14 cellular contexts compared by ENCODE assay signal in genomic region chr5:60929024-60929423, GRCh38. TPM values are rescaled to one million over a fixed set of nuclear protein-coding genes. Genes with fewer than 3 reads are reported as not detected.
DNase-seq lines count a peak whose midpoint lies in the region; ATAC-seq, FAIRE-seq and TF ChIP-seq lines count a peak whose summit lies in the region.
"Had no signal": no experiment of that assay in that cellular context is flagged by ENCODE, and none has a peak within 500 bp of the region (broad histone marks: within the 10 kb centered on the region; RNA-seq: fewer than 3 reads in every experiment).

No MANE protein-coding gene starts in this region.

- no peaks in the 10 kb centered on the region for H3K79me2 ChIP-seq in HCT116 (ENCODE audit: insufficient read depth, low read length)

- H3K36me3 ChIP-seq in HCT116 (ENCODE audit: control insufficient read depth in 1 of 2, insufficient read depth in 2 of 2, low read length in 2 of 2): peaks cover 0 to 5% of the 10 kb centered on the region in 2 experiments; a peak in 3 of 4 replicates

- H3K4me2 ChIP-seq in HCT116 (ENCODE audit: low read length): no peak overlapping the region

- RAD21 ChIA-PET in HCT116 (lab: Charles Lee; ENCODE audit: low non-redundant PET in 1 of 2, low total read pairs in 2 of 2, uncharacterized antibody in 2 of 2, unreplicated experiment in 2 of 2): interaction anchor here in 1 of 2 experiments (0.5 kb wide), 1 partner anchor 253 kb away, joined by 4 read pairs; no protein-coding TSS in a partner anchor

- peak; percentile 31 for TF ChIP-seq CTCF in AG04450 (IDR thresholded peaks at IDR 0.05; ENCODE audit: low read depth, low read length)
- peak in 2 of 3 experiments; percentile 28 to 49; a peak in 3 of 6 replicates for TF ChIP-seq CTCF in HCT116 (IDR thresholded peaks at IDR 0.05 in 2 of 3, conservative IDR thresholded peaks at IDR 0.05 in 1 of 3; ENCODE audit: borderline replicate concordance in 1 of 3, insufficient read depth in 1 of 3, low read depth in 2 of 3, low read length in 2 of 3)

- CTCF ChIA-PET in AG04450 (lab: Charles Lee): interaction anchor here (0.6 to 1.4 kb wide), 7 partner anchors 9 to 730 kb away, joined by 3 to 5 read pairs (median 3); partner anchors contain the start of gene DEPDC1B
- CTCF ChIA-PET in HCT116 (lab: Charles Lee): interaction anchor here (0.6 to 1.5 kb wide), 2 partner anchors 16 to 30 kb away, joined by 3 to 4 read pairs; partner anchors contain the start of genes ERCC8 and NDUFAF2

- DNase-seq in AG04450 (ENCODE audit: low read depth, low spot score): no peak
- no peak for DNase-seq in HCT116 (ENCODE audit: low read depth, low spot score)
- DNase-seq in frontal cortex (ENCODE audit: low spot score in 2 of 2): no peak
- no peak for DNase-seq in activated CD4-positive, alpha-beta T cell treated with anti-CD3 and anti-CD28 coated beads for 1 hour
- DNase-seq: activated CD4-positive, alpha-beta memory T cell treated with anti-CD3 and anti-CD28 coated beads, Interleukin-2, amount 10 ng/mL, durations not matched to agents 7 days and 5 days; activated naive CD8-positive, alpha-beta T cell treated with anti-CD3 and anti-CD28 coated beads, Interleukin-2, amount 50 U/mL, for 24 hours; CD4-positive, alpha-beta T cell; immature natural killer cell; natural killer cell; stimulated activated naive CD8-positive, alpha-beta T cell treated with anti-CD3 and anti-CD28 coated beads, Interleukin-15, amount 100 ng/mL, for 72 hours had no signal

- H3K4me3 ChIP-seq in AG04450 (ENCODE audit: low read depth, low read length) (no peak overlapping the region), HCT116 (replicated peaks in 1 of 2; ENCODE audit: low read depth in 1 of 2, low read length in 2 of 2) (no peak overlapping the region)

- ATAC-seq in HCT116: no peak
- no peak for ATAC-seq in GM18909 (IDR thresholded peaks at IDR 0.05; ENCODE audit: poor library complexity, unreplicated experiment)
- ATAC-seq in GM18861 (IDR thresholded peaks at IDR 0.05; ENCODE audit: unreplicated experiment): no peak
- no peak for ATAC-seq in GM19467 (IDR thresholded peaks at IDR 0.05; ENCODE audit: unreplicated experiment)
- ATAC-seq: activated naive CD8-positive, alpha-beta T cell treated with anti-CD3 and anti-CD28 coated beads, Interleukin-2, amount 50 U/mL, for 24 hours; natural killer cell; stimulated activated naive CD8-positive, alpha-beta T cell treated with anti-CD3 and anti-CD28 coated beads, Interleukin-15, amount 100 ng/mL, for 72 hours had no signal

- H3K4me1 ChIP-seq in HCT116 (ENCODE audit: control insufficient read depth in 1 of 2, insufficient read depth in 2 of 2, low read length in 2 of 2): no peaks in the 10 kb centered on the region

- no peaks in the 10 kb centered on the region for H4K20me1 ChIP-seq in HCT116 (ENCODE audit: insufficient read depth)

- BruUV-seq in HCT116 (replicated peaks; lab: Mats Ljungman, UMichigan): no TSS peak

- TF ChIP-seq RAD21 in HCT116 (IDR thresholded peaks at IDR 0.05; ENCODE audit: low read depth): peak; percentile 52

- H3K27me3 ChIP-seq in AG04450 (ENCODE audit: control insufficient read depth, insufficient read depth, low read length): no peaks in the 10 kb centered on the region
- no peaks in the 10 kb centered on the region for H3K27me3 ChIP-seq in HCT116 (ENCODE audit: insufficient read depth, low read length)

- no peak for TF ChIP-seq POLR2A in HCT116 (IDR thresholded peaks at IDR 0.05; ENCODE audit: borderline replicate concordance, extremely low read depth, insufficient read depth, insufficient read length)

- H3K9me3 ChIP-seq in AG04450 (ENCODE audit: control insufficient read depth, insufficient read depth, low read length) (no peaks in the 10 kb centered on the region), HCT116 (ENCODE audit: control insufficient read depth in 1 of 2, insufficient read depth in 1 of 2, low read depth in 1 of 2, low read length in 2 of 2) (no peaks in the 10 kb centered on the region)

- no peak overlapping the region for H2AFZ ChIP-seq in HCT116 (ENCODE audit: low read depth, low read length, poor library complexity, severe bottlenecking)

- POLR2A ChIA-PET in AG04450 (lab: Yijun Ruan, JAX): no interaction called here
- POLR2A ChIA-PET in HCT116 (lab: Charles Lee): no interaction called here

- H3K9me2 ChIP-seq in HCT116 (ENCODE audit: insufficient read depth): no peaks in the 10 kb centered on the region

- H3K9ac ChIP-seq in HCT116 (ENCODE audit: low read length): no peak overlapping the region

- H3K27ac ChIP-seq in AG04450 (ENCODE audit: low read depth, low read length) (no peak overlapping the region), HCT116 (ENCODE audit: low read depth, low read length) (no peak overlapping the region)

- FAIRE-seq in TTC549 (lab: Jason Lieb, UNC) (peak; percentile 54), frontal cortex (lab: Jason Lieb, UNC) (peak; percentile 91)

- intact Hi-C loops in HCT116 (cut with micrococcal nuclease): loop anchor here (5.0 to 10.0 kb wide), 2 partner anchors 252 to 644 kb away; no protein-coding TSS in a partner anchor

TF ChIP-seq in HCT116, 20 proteins besides CTCF, POLR2A, EP300 and RAD21 (continues in another document):
- no peak for TF ChIP-seq ELF1 (IDR thresholded peaks at IDR 0.05; ENCODE audit: borderline replicate concordance, low read depth)
- no peak for TF ChIP-seq EZH2phosphoT487 (IDR thresholded peaks at IDR 0.05; ENCODE audit: borderline replicate concordance)
- no peak for TF ChIP-seq JUND (IDR thresholded peaks at IDR 0.05)
- no peak for TF ChIP-seq MAX (IDR thresholded peaks at IDR 0.05)
- TF ChIP-seq ZNF274 (IDR thresholded peaks at IDR 0.05; ENCODE audit: low read depth, low read length): no peak
- no peak for TF ChIP-seq ZBTB33 (IDR thresholded peaks at IDR 0.05; ENCODE audit: extremely low read depth, insufficient replicate concordance, low read length)
- TF ChIP-seq EGR1 (IDR thresholded peaks at IDR 0.05; ENCODE audit: low read depth): no peak
- TF ChIP-seq CEBPB (IDR thresholded peaks at IDR 0.05; ENCODE audit: low read depth): no peak
- TF ChIP-seq POLR2AphosphoS5 (IDR thresholded peaks at IDR 0.05; ENCODE audit: low read depth, low read length): no peak
- TF ChIP-seq TCF7L2 (IDR thresholded peaks at IDR 0.05; ENCODE audit: borderline replicate concordance, extremely low read depth, insufficient read depth, insufficient read length): no peak
- TF ChIP-seq YY1 (IDR thresholded peaks at IDR 0.05; ENCODE audit: extremely low read depth, insufficient replicate concordance, low read depth, low read length): no peak
- no peak for TF ChIP-seq SP1 (IDR thresholded peaks at IDR 0.05; ENCODE audit: low read depth)
- TF ChIP-seq REST (IDR thresholded peaks at IDR 0.05; ENCODE audit: low read depth): no peak

RNA-seq across cellular contexts. Expression of gene ERCC8, which starts 15.8 kb away (rescaled TPM):
- polyA plus RNA-seq in AG04450 (2011; rRNA removed): 18.7 and 23.9 TPM in 2 replicates
- 8.1 and 17.3 TPM in 2 replicates for polyA minus RNA-seq in AG04450 (2011; rRNA and poly(A)+ RNA removed)
- total RNA-seq in HCT116 (2021; ENCODE audit: unreplicated experiment) (15.1 TPM), frontal cortex (31.8 TPM)
- 4.9 and 6.7 TPM in 2 replicates for polyA plus RNA-seq in HCT116 (2012)

RNA-seq across cellular contexts. Expression of gene NDUFAF2, which starts 16.0 kb away (rescaled TPM):
- polyA plus RNA-seq in AG04450 (2011; rRNA removed): 28.6 and 42.0 TPM in 2 replicates
- 11.8 and 12.3 TPM in 2 replicates for polyA minus RNA-seq in AG04450 (2011; rRNA and poly(A)+ RNA removed)
- total RNA-seq in HCT116 (2021; ENCODE audit: unreplicated experiment): 36.9 TPM
- polyA plus RNA-seq in HCT116 (2012): 25.4 and 27.6 TPM in 2 replicates
- total RNA-seq in frontal cortex: 20.4 TPM
